ENCODE assay signal across 10 cellular contexts in the genomic region with DNA sequence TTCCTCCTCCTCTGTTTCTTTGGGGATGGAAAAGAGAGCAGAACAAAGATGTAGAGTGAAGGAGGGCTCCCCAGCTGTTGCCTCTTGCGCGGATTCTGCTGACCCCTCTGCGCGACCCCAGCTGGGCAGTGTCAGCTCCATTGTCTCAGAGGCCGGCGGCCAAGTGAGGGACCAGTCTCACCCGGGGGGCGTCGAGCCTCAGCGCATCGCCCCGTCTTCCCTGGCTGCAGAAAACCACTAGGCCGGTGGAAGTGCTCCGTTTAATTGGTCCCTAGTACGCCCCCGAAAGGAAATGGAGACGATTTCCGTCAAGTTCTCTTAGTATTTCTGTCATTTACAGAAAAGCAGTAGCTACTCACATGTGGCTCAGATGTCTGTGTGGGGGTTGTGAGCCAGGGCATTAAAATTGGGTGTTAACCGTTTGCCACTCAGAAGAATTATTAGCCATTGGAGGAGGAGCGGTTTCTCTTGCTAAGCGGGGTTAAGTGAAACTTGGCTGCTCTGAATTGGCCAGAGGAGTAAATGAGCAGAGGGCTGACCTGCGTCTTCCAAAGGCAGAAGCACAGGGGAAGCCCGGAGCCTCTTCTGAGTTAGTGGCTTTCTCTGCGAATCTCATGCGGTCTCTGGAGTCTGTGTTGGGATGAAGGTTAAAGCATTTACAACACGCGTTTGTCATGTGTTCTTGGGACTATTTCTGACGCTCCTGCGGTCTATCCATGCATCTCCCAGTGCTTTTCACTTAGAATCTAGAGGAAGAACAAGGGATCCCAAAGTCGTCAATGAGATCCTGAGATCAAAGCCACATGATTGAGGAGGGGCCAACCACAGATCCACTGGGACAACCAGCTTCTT.
A peak's percentile ranks its signal among the peaks of the same experiment; 100 is the strongest.
DNase-seq lines count a peak whose midpoint lies in the region; ATAC-seq and TF ChIP-seq lines count a peak whose summit lies in the region.
"Had no signal": no experiment of that assay in that cellular context is flagged by ENCODE, and none has a peak within 500 bp of the region (broad histone marks: within the 10 kb centered on the region; RNA-seq: fewer than 3 reads in every experiment).

No MANE protein-coding gene starts in this region.

- H3K36me3 Mint-ChIP-seq in CD4-positive, alpha-beta T cell (ENCODE audit: low read depth) = no peaks in the 10 kb centered on the region
- peaks cover 0 to 9% (median 0%) of the 10 kb centered on the region in 3 donors for H3K36me3 Mint-ChIP-seq in naive thymus-derived CD8-positive, alpha-beta T cell
- H3K36me3 Mint-ChIP-seq in stimulated activated memory B cell treated with anti-CD40 and anti-IgM and Interleukin-4, amounts not matched to agents 10 μg/mL and 1 μg/mL and 100 μg/mL, for 72 hours = peaks cover 6% of the 10 kb centered on the region

- in situ Hi-C loops in SK-MEL-5 (cut with HindIII; ENCODE audit: low pct_unique_long_range_greater_than_20kb, low sequenced_read_pairs) = no loop called here

- H3K9me3 ChIP-seq in CD4-positive, alpha-beta T cell (ENCODE audit: control insufficient read depth, low read length) = no peaks in the 10 kb centered on the region

- intact Hi-C loops in CD4-positive, alpha-beta T cell (cut with DNase I, micrococcal nuclease) = no loop called here
- intact Hi-C loops in dorsolateral prefrontal cortex (cut with DNase I) = no loop called here

- peaks cover 18% of the 10 kb centered on the region for H3K4me1 Mint-ChIP-seq in CD4-positive, alpha-beta T cell (ENCODE audit: low read depth)
- H3K4me1 Mint-ChIP-seq in naive thymus-derived CD8-positive, alpha-beta T cell = peaks cover 3 to 24% (median 12%) of the 10 kb centered on the region in 4 donors
- H3K4me1 Mint-ChIP-seq in stimulated activated memory B cell treated with anti-CD40 and anti-IgM and Interleukin-4, amounts not matched to agents 10 μg/mL and 1 μg/mL and 100 μg/mL, for 72 hours = no peaks in the 10 kb centered on the region

- no peak overlapping the region for H3K27ac Mint-ChIP-seq in CD4-positive, alpha-beta T cell
- peak overlapping the region in 1 of 10 donors; percentile 3 for H3K27ac Mint-ChIP-seq in naive thymus-derived CD8-positive, alpha-beta T cell
- no peak overlapping the region for H3K27ac Mint-ChIP-seq in stimulated activated memory B cell treated with anti-CD40 and anti-IgM and Interleukin-4, amounts not matched to agents 10 μg/mL and 1 μg/mL and 100 μg/mL, for 72 hours

- H3K4me3 Mint-ChIP-seq in CD4-positive, alpha-beta T cell = peak overlapping the region; percentile 83
- H3K4me3 Mint-ChIP-seq in naive thymus-derived CD8-positive, alpha-beta T cell = peak overlapping the region in 9 of 10 donors; percentile 43 to 78 (median 63)
- no peak overlapping the region for H3K4me3 Mint-ChIP-seq in stimulated activated memory B cell treated with anti-CD40 and anti-IgM and Interleukin-4, amounts not matched to agents 10 μg/mL and 1 μg/mL and 100 μg/mL, for 72 hours

- peak overlapping the region; percentile 18 to 67 (median 49) for H3K4me3 ChIP-seq in dorsolateral prefrontal cortex

- POLR2A ChIA-PET in CD4-positive, alpha-beta T cell (lab: Charles Lee) = no interaction called here
- POLR2A ChIA-PET in naive thymus-derived CD8-positive, alpha-beta T cell (lab: Charles Lee) = no interaction called here

- CTCF ChIA-PET in CD4-positive, alpha-beta T cell (lab: Charles Lee) = no interaction called here

- H3K27ac ChIP-seq in CD4-positive, alpha-beta T cell (ENCODE audit: low read depth, low read length) = no peak overlapping the region
- H3K27ac ChIP-seq in dorsolateral prefrontal cortex = peak overlapping the region in 2 of 59 donors; percentile 9 to 28

- ATAC-seq in CD4-positive, alpha-beta T cell (ENCODE audit: poor library complexity) = no peak
- peak in 1 of 2 donors; percentile 42 for ATAC-seq in naive thymus-derived CD8-positive, alpha-beta T cell
- ATAC-seq in HG03175 (IDR thresholded peaks at IDR 0.05; ENCODE audit: unreplicated experiment) = no peak
- no peak for ATAC-seq in stimulated activated memory B cell treated with anti-CD40 and anti-IgM and Interleukin-4, amounts not matched to agents 10 μg/mL and 1 μg/mL and 100 μg/mL, for 72 hours

- DNase-seq in CD4-positive, alpha-beta T cell = no peak
- peak; percentile 51 for DNase-seq in SK-MEL-5 (ENCODE audit: low read depth, low spot score)
- no peak for DNase-seq in dorsolateral prefrontal cortex
- DNase-seq in naive thymus-derived CD8-positive, alpha-beta T cell = peak in 1 of 10 donors; percentile 12
- DNase-seq in stimulated activated CD4-positive, alpha-beta T cell treated with anti-CD3 and anti-CD28 coated beads, Interleukin-4, amount 100 ng/mL, for 24 hours = no peak
- no peak for DNase-seq in NCI-H187 (lab: John Stamatoyannopoulos, UW)
- DNase-seq: caudate nucleus, NCI-H187 treated with DMSO at 0.1 percent for 48 hours had no signal

- no peak for TF ChIP-seq CTCF in CD4-positive, alpha-beta T cell (IDR thresholded peaks at IDR 0.05)
- TF ChIP-seq CTCF in dorsolateral prefrontal cortex (IDR thresholded peaks at IDR 0.05 in 54 of 56, conservative IDR thresholded peaks at IDR 0.05 in 2 of 56; ENCODE audit: low read depth in 1 of 56, partially characterized antibody in 56 of 56) = no peak

- H3K27me3 Mint-ChIP-seq in CD4-positive, alpha-beta T cell = peaks cover 59% of the 10 kb centered on the region
- peaks cover 23 to 66% (median 46%) of the 10 kb centered on the region in 5 donors for H3K27me3 Mint-ChIP-seq in naive thymus-derived CD8-positive, alpha-beta T cell
- H3K27me3 Mint-ChIP-seq in stimulated activated memory B cell treated with anti-CD40 and anti-IgM and Interleukin-4, amounts not matched to agents 10 μg/mL and 1 μg/mL and 100 μg/mL, for 72 hours = peaks cover 41% of the 10 kb centered on the region

- H3K27me3 ChIP-seq in CD4-positive, alpha-beta T cell (ENCODE audit: control insufficient read depth, insufficient read depth, low read length) = peaks cover 33% of the 10 kb centered on the region
- peaks cover 0 to 49% (median 29%) of the 10 kb centered on the region in 45 donors for H3K27me3 ChIP-seq in dorsolateral prefrontal cortex

- H3K9me3 Mint-ChIP-seq in CD4-positive, alpha-beta T cell = no peaks in the 10 kb centered on the region
- H3K9me3 Mint-ChIP-seq in naive thymus-derived CD8-positive, alpha-beta T cell = peaks cover 0 to 8% (median 0%) of the 10 kb centered on the region in 9 donors
- H3K9me3 Mint-ChIP-seq in stimulated activated memory B cell treated with anti-CD40 and anti-IgM and Interleukin-4, amounts not matched to agents 10 μg/mL and 1 μg/mL and 100 μg/mL, for 72 hours = no peaks in the 10 kb centered on the region
